ENCODE assay signal across 10 cellular contexts in the genomic region with DNA sequence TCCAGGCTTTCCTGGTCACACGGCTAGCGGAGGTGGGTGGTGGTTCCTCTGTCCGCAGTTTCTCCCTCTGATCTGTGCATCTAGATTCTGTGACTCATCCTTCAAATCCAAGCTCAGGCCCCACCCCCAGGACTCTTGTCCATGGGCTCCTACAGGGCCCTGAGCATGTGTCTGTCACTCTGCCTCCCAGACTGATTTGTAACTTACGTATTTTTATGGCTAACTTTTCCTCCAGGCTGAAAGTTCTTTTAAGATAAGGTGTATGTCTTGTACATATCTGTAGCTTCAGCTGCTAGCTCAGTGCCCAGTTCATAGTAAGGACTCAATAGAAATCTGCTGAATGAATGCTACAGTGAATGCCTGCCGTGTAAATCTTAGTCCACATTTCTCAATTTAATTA. TPM values are rescaled to one million over a fixed set of nuclear protein-coding genes. Genes with fewer than 3 reads are reported as not detected.
DNase-seq lines count a peak whose midpoint lies in the region; ATAC-seq, FAIRE-seq and TF ChIP-seq lines count a peak whose summit lies in the region.
"Had no signal": no experiment of that assay in that cellular context is flagged by ENCODE, and none has a peak within 500 bp of the region (broad histone marks: within the 10 kb centered on the region; RNA-seq: fewer than 3 reads in every experiment).

No MANE protein-coding gene starts in this region.

- FAIRE-seq in bronchial epithelial cell (lab: Jason Lieb, UNC) = no peak
- FAIRE-seq: G401.6 had no signal

- no peak for ATAC-seq in stimulated activated naive CD8-positive, alpha-beta T cell treated with anti-CD3 and anti-CD28 coated beads, Interleukin-15, Interleukin-2, amounts not matched to agents 100 U/mL and 50 U/mL, for 24 hours
- ATAC-seq in GM21390 (IDR thresholded peaks at IDR 0.05; ENCODE audit: unreplicated experiment) = no peak
- no peak for ATAC-seq in GM18858 (IDR thresholded peaks at IDR 0.05; ENCODE audit: unreplicated experiment)

- no peaks in the 10 kb centered on the region for H3K27me3 ChIP-seq in MG63
- no peaks in the 10 kb centered on the region for H3K27me3 ChIP-seq in bronchial epithelial cell (ENCODE audit: control insufficient read depth, insufficient read depth, low read length)
- H3K27me3 ChIP-seq: gastrocnemius medialis had no signal

- H3K36me3 ChIP-seq in MG63 (no peaks in the 10 kb centered on the region), bronchial epithelial cell (ENCODE audit: control insufficient read depth, insufficient read depth, low read length) (no peaks in the 10 kb centered on the region)
- H3K36me3 ChIP-seq: gastrocnemius medialis had no signal

- no peak overlapping the region for H3K4me3 ChIP-seq in MG63
- no peak overlapping the region for H3K4me3 ChIP-seq in bronchial epithelial cell (ENCODE audit: low read depth, low read length)
- H3K4me3 ChIP-seq: gastrocnemius medialis had no signal

- DNase-seq in EH (ENCODE audit: low read depth) (peak; percentile 74), MG63 (peak; percentile 59), bronchial epithelial cell (ENCODE audit: low read depth) (peak; percentile 45), myocyte (ENCODE audit: low read depth) (peak; percentile 68), putamen (ENCODE audit: low spot score) (no peak)
- no peak for DNase-seq in stimulated activated naive CD8-positive, alpha-beta T cell treated with anti-CD3 and anti-CD28 coated beads, Interleukin-15, Interleukin-2, amounts not matched to agents 100 U/mL and 50 U/mL, for 24 hours
- DNase-seq: gastrocnemius medialis had no signal

- no peak for TF ChIP-seq CTCF in bronchial epithelial cell (IDR thresholded peaks at IDR 0.05; ENCODE audit: insufficient read depth, low read length, severe bottlenecking)

- no peaks in the 10 kb centered on the region for H3K9me3 ChIP-seq in MG63
- H3K9me3 ChIP-seq: gastrocnemius medialis had no signal

RNA-seq across cellular contexts. Expression of gene ESYT3, which starts 8.0 kb away (rescaled TPM):
- 0.23 and 0.89 TPM in 2 replicates for total RNA-seq in MG63 (2014; rRNA removed; shearing (Covaris generic); ENCODE audit: low replicate concordance)
- total RNA-seq in bronchial epithelial cell = 1.1 and 2.9 TPM in 2 replicates
- total RNA-seq in myocyte = 1.7 and 2.8 TPM in 2 replicates
- 8.6 TPM for polyA plus RNA-seq in myocyte (2012)

Comparison
In these comparisons a context has a peak if more than half of its experiments do, and no peak if none do; other contexts are left out.
1. DNase-seq: peak in EH (single experiment), MG63 (single experiment), bronchial epithelial cell (single experiment) and myocyte (single experiment); none in putamen (single experiment) and stimulated activated naive CD8-positive, alpha-beta T cell treated with anti-CD3 and anti-CD28 coated beads, Interleukin-15, Interleukin-2, amounts not matched to agents 100 U/mL and 50 U/mL, for 24 hours (single experiment).